ENCODE assay signal across 32 cellular contexts in the genomic region with DNA sequence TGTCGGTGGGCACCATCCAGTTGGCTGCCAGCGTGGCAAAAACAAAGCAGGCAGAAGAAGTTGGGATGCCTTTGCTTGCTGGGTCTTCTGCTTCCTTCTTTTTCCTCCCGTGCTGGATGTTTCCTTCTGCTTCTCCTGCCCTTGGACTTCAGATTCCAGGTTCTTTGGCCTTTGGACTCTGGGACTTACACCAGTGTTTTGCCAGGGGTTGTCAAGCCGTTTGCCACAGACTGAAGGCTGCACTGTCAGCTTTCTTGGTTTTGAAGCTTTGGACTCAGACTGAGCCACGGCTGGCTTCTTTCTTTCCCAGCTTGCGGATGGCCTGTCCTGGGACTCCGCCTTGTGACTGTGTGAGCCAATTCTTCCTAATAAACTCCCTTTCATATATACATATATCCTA.
"Had no signal": no experiment of that assay in that cellular context is flagged by ENCODE, and none has a peak within 500 bp of the region (broad histone marks: within the 10 kb centered on the region; RNA-seq: fewer than 3 reads in every experiment).

No MANE protein-coding gene starts in this region.

- H3K27me3 Mint-ChIP-seq: effector memory CD8-positive, alpha-beta T cell; memory B cell had no signal

- H3K4me3 Mint-ChIP-seq: effector memory CD8-positive, alpha-beta T cell; immature natural killer cell; memory B cell; mesothelial cell of epicardium; naive thymus-derived CD8-positive, alpha-beta T cell; nephron progenitor cell; stimulated activated effector memory CD8-positive, alpha-beta T cell treated with anti-CD3 and anti-CD28 coated beads, Interleukin-12 subunit alpha, Interleukin-12 subunit beta, amount 100 ng/mL, for 72 hours had no signal

- FAIRE-seq: endometrium, urothelium cell line had no signal

- H3K4me3 ChIP-seq: coronary artery, esophagus squamous epithelium, heart right ventricle, lung, ovary, stomach, testis, tibial artery, upper lobe of left lung had no signal

- H3K4me1 Mint-ChIP-seq: immature natural killer cell; memory B cell; mesothelial cell of epicardium; naive thymus-derived CD8-positive, alpha-beta T cell; nephron progenitor cell; stimulated activated effector memory CD8-positive, alpha-beta T cell treated with anti-CD3 and anti-CD28 coated beads, Interleukin-12 subunit alpha, Interleukin-12 subunit beta, amount 100 ng/mL, for 72 hours had no signal

- ATAC-seq: effector memory CD8-positive, alpha-beta T cell; heart right ventricle; left ventricle myocardium superior; naive thymus-derived CD8-positive, alpha-beta T cell; sciatic nerve; stimulated activated effector memory CD8-positive, alpha-beta T cell treated with anti-CD3 and anti-CD28 coated beads, Interleukin-12 subunit alpha, Interleukin-12 subunit beta, amount 100 ng/mL, for 72 hours had no signal

- H3K36me3 Mint-ChIP-seq: immature natural killer cell; memory B cell; mesothelial cell of epicardium; naive thymus-derived CD8-positive, alpha-beta T cell; stimulated activated effector memory CD8-positive, alpha-beta T cell treated with anti-CD3 and anti-CD28 coated beads, Interleukin-12 subunit alpha, Interleukin-12 subunit beta, amount 100 ng/mL, for 72 hours had no signal

- H3K27me3 ChIP-seq: esophagus squamous epithelium, heart right ventricle, ovary, stomach, testis, tibial artery, upper lobe of left lung had no signal

- H3K4me1 ChIP-seq: esophagus squamous epithelium, heart right ventricle, stomach, testis, tibial artery, upper lobe of left lung had no signal

- DNase-seq: dermis blood vessel endothelial cell; effector memory CD8-positive, alpha-beta T cell; erythroblast; esophagus squamous epithelium; foreskin melanocyte; glutamatergic neuron; heart right ventricle; hypothalamus; immature natural killer cell; islet precursor cell; kidney glomerular epithelial cell; left ventricle myocardium superior; naive thymus-derived CD8-positive, alpha-beta T cell; nephron progenitor cell; nucleus accumbens; ovary; posterior cingulate gyrus; stimulated activated CD4-positive, alpha-beta T cell treated with anti-CD3 and anti-CD28 coated beads, Interleukin-2, amount 100 ng/mL, for 24 hours; stimulated activated CD4-positive, alpha-beta T cell treated with anti-CD3 and anti-CD28 coated beads, Interleukin-4, amount 100 ng/mL, for 24 hours; stimulated activated naive CD4-positive, alpha-beta T cell treated with Interleukin-2 at 50 U/mL for 16 hours; stomach; testis; tibial artery; upper lobe of left lung had no signal

- H3K9me3 Mint-ChIP-seq: effector memory CD8-positive, alpha-beta T cell; immature natural killer cell; memory B cell; naive thymus-derived CD8-positive, alpha-beta T cell; nephron progenitor cell; stimulated activated effector memory CD8-positive, alpha-beta T cell treated with anti-CD3 and anti-CD28 coated beads, Interleukin-12 subunit alpha, Interleukin-12 subunit beta, amount 100 ng/mL, for 72 hours had no signal

- H3K36me3 ChIP-seq: esophagus squamous epithelium, heart right ventricle, ovary, stomach, tibial artery, upper lobe of left lung had no signal

- H3K27ac Mint-ChIP-seq: effector memory CD8-positive, alpha-beta T cell; immature natural killer cell; memory B cell; mesothelial cell of epicardium; naive thymus-derived CD8-positive, alpha-beta T cell; nephron progenitor cell; stimulated activated effector memory CD8-positive, alpha-beta T cell treated with anti-CD3 and anti-CD28 coated beads, Interleukin-12 subunit alpha, Interleukin-12 subunit beta, amount 100 ng/mL, for 72 hours had no signal

- H3K27ac ChIP-seq: coronary artery, esophagus squamous epithelium, heart right ventricle, ovary, stomach, testis, tibial artery, upper lobe of left lung had no signal

- H3K9me3 ChIP-seq: esophagus squamous epithelium, heart right ventricle, ovary, stomach, testis, tibial artery, upper lobe of left lung had no signal
